In genomic region chr2:87496036-87497006, GRCh38 we compare ENCODE assay signal across 8 cellular contexts.
DNase-seq lines count a peak whose midpoint lies in the region; ATAC-seq, FAIRE-seq and TF ChIP-seq lines count a peak whose summit lies in the region.
"Not testable (repeated sequence)": the region's sequence is repeated elsewhere in the genome, so short reads cannot be mapped to it uniquely, and the experiment has no call there.

No MANE protein-coding gene starts in this region.

- H3K27me3 Mint-ChIP-seq in activated CD4-positive, alpha-beta T cell treated with anti-CD3 and anti-CD28 coated beads, Interleukin-2, amount 10 ng/mL, durations not matched to agents 7 days and 5 days: not testable (repeated sequence)

- peak; percentile 46 for DNase-seq in Caki2 (ENCODE audit: low read depth)
- DNase-seq in activated CD4-positive, alpha-beta T cell treated with anti-CD3 and anti-CD28 coated beads, Interleukin-2, amount 10 ng/mL, durations not matched to agents 7 days and 5 days: peak; percentile 43
- peak; percentile 84 for DNase-seq in endothelial cell of umbilical vein (ENCODE audit: low read depth, low spot score)
- DNase-seq in left lobe of liver (ENCODE audit: low spot score); smooth muscle cell (lab: John Stamatoyannopoulos, UW; ENCODE audit: unreplicated experiment): not testable (repeated sequence)

- not testable (repeated sequence) for H3K9me3 Mint-ChIP-seq in activated CD4-positive, alpha-beta T cell treated with anti-CD3 and anti-CD28 coated beads, Interleukin-2, amount 10 ng/mL, durations not matched to agents 7 days and 5 days

- not testable (repeated sequence) for H3K9ac ChIP-seq in HUES64 (ENCODE audit: low read depth, low read length); endothelial cell of umbilical vein (replicated peaks; ENCODE audit: extremely low read depth, insufficient read depth, low read length); smooth muscle cell (ENCODE audit: low read depth)

- H3K4me1 Mint-ChIP-seq in activated CD4-positive, alpha-beta T cell treated with anti-CD3 and anti-CD28 coated beads, Interleukin-2, amount 10 ng/mL, durations not matched to agents 7 days and 5 days: peaks cover 18% of the 10 kb centered on the region

- WGBS in HUES64: no CpG with 5 or more reads among the region's 6 CpGs
- WGBS in smooth muscle cell (ENCODE audit: low lambda C conversion rate): 29% methylated on average over 2 of the region's 6 CpGs

- not testable (repeated sequence) for H3K9me3 ChIP-seq in HUES64 (ENCODE audit: insufficient read depth, low read depth, low read length); endothelial cell of umbilical vein (replicated peaks; ENCODE audit: control insufficient read depth, insufficient read depth, low read length); smooth muscle cell (replicated peaks; ENCODE audit: low read depth)

- BruUV-seq in endothelial cell of umbilical vein (replicated peaks; lab: Mats Ljungman, UMichigan): TSS peak; percentile 4

- not testable (repeated sequence) for H3K4me3 ChIP-seq in HUES64 (ENCODE audit: low read length); endothelial cell of umbilical vein (replicated peaks in 1 of 3; ENCODE audit: insufficient read depth in 1 of 3, low read depth in 1 of 3, low read length in 3 of 3); smooth muscle cell

- not testable (repeated sequence) for H3K27ac Mint-ChIP-seq in activated CD4-positive, alpha-beta T cell treated with anti-CD3 and anti-CD28 coated beads, Interleukin-2, amount 10 ng/mL, durations not matched to agents 7 days and 5 days

- not testable (repeated sequence) for H3K4me2 ChIP-seq in endothelial cell of umbilical vein (ENCODE audit: insufficient read depth, low read length); smooth muscle cell

- H4K20me1 ChIP-seq in endothelial cell of umbilical vein (replicated peaks; ENCODE audit: control insufficient read depth, extremely low read depth, insufficient read depth, low read length): not testable (repeated sequence)
- H4K20me1 ChIP-seq in smooth muscle cell (ENCODE audit: low read depth): peaks cover 43% of the 10 kb centered on the region

- peak; percentile 77 for ATAC-seq in GM19351 (IDR thresholded peaks at IDR 0.05; ENCODE audit: unreplicated experiment)
- peak; percentile 81 for ATAC-seq in HG02798 (IDR thresholded peaks at IDR 0.05; ENCODE audit: poor library complexity, unreplicated experiment)
- peak; percentile 96 for ATAC-seq in left lobe of liver

- H3K27me3 ChIP-seq in HUES64 (ENCODE audit: insufficient read depth, low read length); endothelial cell of umbilical vein (ENCODE audit: control insufficient read depth in 2 of 2, insufficient read depth in 2 of 2, low read length in 2 of 2); smooth muscle cell (ENCODE audit: low read depth): not testable (repeated sequence)

- H3K4me1 ChIP-seq in HUES64 (ENCODE audit: insufficient read depth, low read length): peaks cover 14% of the 10 kb centered on the region
- H3K4me1 ChIP-seq in endothelial cell of umbilical vein (ENCODE audit: control insufficient read depth, extremely low read depth, insufficient read depth, low read length); smooth muscle cell (ENCODE audit: low read depth): not testable (repeated sequence)

- not testable (repeated sequence) for H2AFZ ChIP-seq in endothelial cell of umbilical vein (ENCODE audit: low read depth, low read length); smooth muscle cell (ENCODE audit: low read depth)

- dilution Hi-C loops in endothelial cell of umbilical vein (cut with MboI; ENCODE audit: extremely low pct_ligation_motif_present, low sequenced_read_pairs): not testable (repeated sequence)

- peak overlapping the region; percentile 71; the same call in 1 of the 2 replicates for H3K27ac ChIP-seq in HUES64 (ENCODE audit: low read depth, low read length)
- not testable (repeated sequence) for H3K27ac ChIP-seq in endothelial cell of umbilical vein (ENCODE audit: insufficient read depth, low read depth, low read length)
- H3K27ac ChIP-seq in smooth muscle cell (ENCODE audit: low read depth): peak overlapping the region; percentile 19

- POLR2A ChIA-PET in activated CD4-positive, alpha-beta T cell treated with anti-CD3 and anti-CD28 coated beads, Interleukin-2, amount 10 ng/mL, durations not matched to agents 7 days and 5 days (lab: Charles Lee); endothelial cell of umbilical vein (lab: Charles Lee): not testable (repeated sequence)

- CTCF ChIA-PET in activated CD4-positive, alpha-beta T cell treated with anti-CD3 and anti-CD28 coated beads, Interleukin-2, amount 10 ng/mL, durations not matched to agents 7 days and 5 days (lab: Charles Lee); endothelial cell of umbilical vein (lab: Charles Lee): not testable (repeated sequence)

- intact Hi-C loops in endothelial cell of umbilical vein (cut with micrococcal nuclease): not testable (repeated sequence)

- H3K36me3 ChIP-seq in HUES64 (ENCODE audit: insufficient read depth, low read length); endothelial cell of umbilical vein (ENCODE audit: control insufficient read depth in 2 of 2, extremely low read depth in 1 of 2, insufficient read depth in 2 of 2, low read length in 2 of 2); smooth muscle cell (ENCODE audit: low read depth): not testable (repeated sequence)

- not testable (repeated sequence) for H3K4me3 Mint-ChIP-seq in activated CD4-positive, alpha-beta T cell treated with anti-CD3 and anti-CD28 coated beads, Interleukin-2, amount 10 ng/mL, durations not matched to agents 7 days and 5 days

- in situ Hi-C loops in Caki2 (cut with HindIII; ENCODE audit: low pct_unique_long_range_greater_than_20kb, low sequenced_read_pairs): not testable (repeated sequence)

- not testable (repeated sequence) for TF ChIP-seq POLR2A in endothelial cell of umbilical vein (IDR thresholded peaks at IDR 0.05; ENCODE audit: low read depth, low read length)

- peak; percentile 75 for FAIRE-seq in endothelial cell of umbilical vein (lab: Jason Lieb, UNC)

- not testable (repeated sequence) for H3K9me1 ChIP-seq in endothelial cell of umbilical vein (replicated peaks; ENCODE audit: control insufficient read depth, extremely low read depth, insufficient read depth, low read length)

- H3K79me2 ChIP-seq in endothelial cell of umbilical vein (ENCODE audit: control insufficient read depth, insufficient read depth, low read length): peaks cover 53% of the 10 kb centered on the region
- peaks cover 39% of the 10 kb centered on the region for H3K79me2 ChIP-seq in smooth muscle cell (ENCODE audit: low read depth)

- not testable (repeated sequence) for H3F3A ChIP-seq in smooth muscle cell (ENCODE audit: low read depth)

- peak in 1 of 2 donors; percentile 2 for TF ChIP-seq CTCF in endothelial cell of umbilical vein (IDR thresholded peaks at IDR 0.05; ENCODE audit: extremely low read depth in 1 of 2, insufficient read depth in 1 of 2, low read depth in 1 of 2, low read length in 2 of 2)
- TF ChIP-seq CTCF in smooth muscle cell (IDR thresholded peaks at IDR 0.05; ENCODE audit: borderline replicate concordance, insufficient read depth, poor library complexity, severe bottlenecking): not testable (repeated sequence)

- not testable (repeated sequence) for H3K36me3 Mint-ChIP-seq in activated CD4-positive, alpha-beta T cell treated with anti-CD3 and anti-CD28 coated beads, Interleukin-2, amount 10 ng/mL, durations not matched to agents 7 days and 5 days (ENCODE audit: low read depth)
